ENCODE assay signal across 9 cellular contexts in the genomic region with DNA sequence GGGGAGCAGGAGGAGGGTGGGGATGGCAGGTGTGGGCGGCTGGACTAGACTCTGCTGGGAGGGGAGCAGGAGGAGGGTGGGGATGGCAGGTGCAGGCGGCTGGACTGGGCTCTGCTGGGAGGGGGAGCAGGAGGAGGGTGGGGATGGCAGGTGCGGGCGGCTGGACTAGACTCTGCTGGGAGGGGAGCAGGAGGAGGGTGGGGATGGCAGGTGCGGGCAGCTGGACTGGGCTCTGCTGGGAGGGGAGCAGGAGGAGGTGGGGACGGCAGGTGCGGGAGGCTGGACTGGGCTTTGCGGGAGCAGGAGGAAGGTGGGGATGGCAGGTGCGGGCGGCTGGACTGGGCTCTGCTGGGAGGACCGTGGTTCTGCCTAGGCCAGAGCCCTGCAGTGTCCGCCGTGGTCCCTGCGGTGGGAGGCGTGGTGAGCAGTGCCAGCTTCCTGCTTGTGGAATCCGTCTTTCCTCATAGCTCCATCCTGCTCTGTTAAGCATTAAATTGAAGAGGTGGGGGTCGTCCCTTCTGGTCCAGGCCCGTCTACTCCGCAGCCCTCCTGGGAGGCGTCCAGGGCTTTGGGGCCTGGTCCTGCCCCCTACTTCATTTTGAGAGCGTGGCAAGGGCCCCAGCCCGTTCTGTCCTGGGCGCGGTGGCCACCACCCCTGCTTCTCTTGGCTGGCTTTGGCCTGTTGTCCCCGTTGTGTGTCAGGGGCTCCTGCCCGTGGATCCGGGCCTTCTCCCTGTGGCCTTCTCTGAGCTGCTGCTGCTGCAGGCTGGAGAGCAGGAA. TPM values are rescaled to one million over a fixed set of nuclear protein-coding genes. Genes with fewer than 3 reads are reported as not detected.
DNase-seq lines count a peak whose midpoint lies in the region; ATAC-seq and TF ChIP-seq lines count a peak whose summit lies in the region.
"Had no signal": no experiment of that assay in that cellular context is flagged by ENCODE, and none has a peak within 500 bp of the region (broad histone marks: within the 10 kb centered on the region; RNA-seq: fewer than 3 reads in every experiment).

No MANE protein-coding gene starts in this region.

- no peak for TF ChIP-seq POLR2A in breast epithelium (IDR thresholded peaks at IDR 0.05)

- no peak for ATAC-seq in effector memory CD8-positive, alpha-beta T cell (replicated peaks)
- ATAC-seq in activated CD8-positive, alpha-beta memory T cell treated with anti-CD3 and anti-CD28 coated beads, Interleukin-2, amount 10 ng/mL, durations not matched to agents 7 days and 5 days: no peak
- no peak for ATAC-seq in HG03196 (IDR thresholded peaks at IDR 0.05; ENCODE audit: unreplicated experiment)

- CTCF ChIA-PET in MCF 10A (lab: Yijun Ruan, JAX): interaction anchor here (0.8 kb wide), 1 partner anchor 59 kb away, joined by 3 read pairs; no protein-coding TSS in a partner anchor
- CTCF ChIA-PET in activated CD8-positive, alpha-beta memory T cell treated with anti-CD3 and anti-CD28 coated beads, Interleukin-2, amount 10 ng/mL, durations not matched to agents 7 days and 5 days (lab: Charles Lee): no interaction called here

- BruUV-seq in MCF 10A (replicated peaks; lab: Mats Ljungman, UMichigan): no TSS peak

- no peaks in the 10 kb centered on the region for H3K9me3 Mint-ChIP-seq in MCF 10A (ENCODE audit: unreplicated experiment)
- no peaks in the 10 kb centered on the region for H3K9me3 Mint-ChIP-seq in effector memory CD8-positive, alpha-beta T cell
- H3K9me3 Mint-ChIP-seq in activated CD8-positive, alpha-beta memory T cell treated with anti-CD3 and anti-CD28 coated beads, Interleukin-2, amount 10 ng/mL, durations not matched to agents 7 days and 5 days (ENCODE audit: low read depth): peaks cover 8% of the 10 kb centered on the region

- H3K27me3 ChIP-seq in breast epithelium: no peaks in the 10 kb centered on the region

- no peaks in the 10 kb centered on the region for H3K9me3 ChIP-seq in breast epithelium

- no peak overlapping the region for H3K27ac Mint-ChIP-seq in MCF 10A (ENCODE audit: low read depth, unreplicated experiment)
- peak overlapping the region; percentile 19 to 74 for H3K27ac Mint-ChIP-seq in effector memory CD8-positive, alpha-beta T cell
- H3K27ac Mint-ChIP-seq in activated CD8-positive, alpha-beta memory T cell treated with anti-CD3 and anti-CD28 coated beads, Interleukin-2, amount 10 ng/mL, durations not matched to agents 7 days and 5 days: no peak overlapping the region

- intact Hi-C loops in breast epithelium (cut with DNase I; ENCODE audit: low total_unique reads): no loop called here
- intact Hi-C loops in MCF 10A (cut with micrococcal nuclease): no loop called here

- H3K36me3 Mint-ChIP-seq in MCF 10A (ENCODE audit: insufficient read depth, unreplicated experiment): peaks cover 25% of the 10 kb centered on the region
- H3K36me3 Mint-ChIP-seq in effector memory CD8-positive, alpha-beta T cell (ENCODE audit: insufficient read depth): peaks cover 23% of the 10 kb centered on the region
- H3K36me3 Mint-ChIP-seq in activated CD8-positive, alpha-beta memory T cell treated with anti-CD3 and anti-CD28 coated beads, Interleukin-2, amount 10 ng/mL, durations not matched to agents 7 days and 5 days: peaks cover 7% of the 10 kb centered on the region

- no peaks in the 10 kb centered on the region for H3K36me3 ChIP-seq in breast epithelium

- H3K27ac ChIP-seq in breast epithelium (peak overlapping the region; percentile 29 to 38), substantia nigra (ENCODE audit: low read depth, low read length, poor library complexity, severe bottlenecking) (peak overlapping the region; percentile 97)

- H3K4me3 ChIP-seq in breast epithelium: no peak overlapping the region

- DNase-seq in breast epithelium (ENCODE audit: low spot score in 2 of 2): no peak
- DNase-seq in MCF 10A (ENCODE audit: unreplicated experiment): no peak
- DNase-seq in NCI-H748 treated with DMSO at 0.1 percent for 48 hours (lab: John Stamatoyannopoulos, UW): peak; percentile 60
- no peak for DNase-seq in effector memory CD8-positive, alpha-beta T cell
- peak in 11 of 49 donors; percentile 6 to 63 (median 32) for DNase-seq in substantia nigra (lab: John Stamatoyannopoulos, UW)
- no peak for DNase-seq in activated CD8-positive, alpha-beta memory T cell treated with anti-CD3 and anti-CD28 coated beads, Interleukin-2, amount 10 ng/mL, durations not matched to agents 7 days and 5 days
- DNase-seq in germinal center (ENCODE audit: low spot score): no peak

- peaks cover 12 to 15% of the 10 kb centered on the region in 2 donors for H3K4me1 ChIP-seq in breast epithelium

- no peaks in the 10 kb centered on the region for H3K27me3 Mint-ChIP-seq in MCF 10A (ENCODE audit: insufficient read depth, unreplicated experiment)
- no peaks in the 10 kb centered on the region for H3K27me3 Mint-ChIP-seq in effector memory CD8-positive, alpha-beta T cell
- no peaks in the 10 kb centered on the region for H3K27me3 Mint-ChIP-seq in activated CD8-positive, alpha-beta memory T cell treated with anti-CD3 and anti-CD28 coated beads, Interleukin-2, amount 10 ng/mL, durations not matched to agents 7 days and 5 days

- no peak overlapping the region for H3K4me3 Mint-ChIP-seq in MCF 10A (ENCODE audit: unreplicated experiment)
- H3K4me3 Mint-ChIP-seq in effector memory CD8-positive, alpha-beta T cell: no peak overlapping the region
- H3K4me3 Mint-ChIP-seq in activated CD8-positive, alpha-beta memory T cell treated with anti-CD3 and anti-CD28 coated beads, Interleukin-2, amount 10 ng/mL, durations not matched to agents 7 days and 5 days: no peak overlapping the region

- peaks cover 19% of the 10 kb centered on the region for H3K4me1 Mint-ChIP-seq in MCF 10A (ENCODE audit: insufficient read depth, unreplicated experiment)
- H3K4me1 Mint-ChIP-seq in effector memory CD8-positive, alpha-beta T cell (ENCODE audit: low read depth in 2 of 2): peaks cover 22 to 32% of the 10 kb centered on the region in 2 donors
- peaks cover 30% of the 10 kb centered on the region for H3K4me1 Mint-ChIP-seq in activated CD8-positive, alpha-beta memory T cell treated with anti-CD3 and anti-CD28 coated beads, Interleukin-2, amount 10 ng/mL, durations not matched to agents 7 days and 5 days

- TF ChIP-seq CTCF in breast epithelium (IDR thresholded peaks at IDR 0.05) (no peak), MCF 10A (IDR thresholded peaks at IDR 0.05; ENCODE audit: unreplicated experiment) (no peak)

- POLR2A ChIA-PET in MCF 10A (lab: Yijun Ruan, JAX): no interaction called here

RNA-seq across cellular contexts. Expression of a gene that starts 4.7 kb away (rescaled TPM):
- 10 to 100 TPM; 23.5 to 61.2 (median 49.8) TPM for total RNA-seq in breast epithelium
- total RNA-seq in MCF 10A (2022): 70.1 and 70.9 TPM in 2 replicates
- 10 to 100 TPM; 63.2 to 72.4 TPM for total RNA-seq in activated CD8-positive, alpha-beta memory T cell treated with anti-CD3 and anti-CD28 coated beads, Interleukin-2, amount 10 ng/mL, durations not matched to agents 7 days and 5 days

RNA-seq across cellular contexts. Expression of a gene that starts 4.8 kb away (rescaled TPM):
- total RNA-seq in breast epithelium (100 to 1,000 TPM in 2 of 3 donors, 10 to 100 TPM in 1; 95.1 to 188 (median 125) TPM), MCF 10A (2022) (135 and 152 TPM in 2 replicates)
- 100 to 1,000 TPM; 135 TPM for total RNA-seq in activated CD8-positive, alpha-beta memory T cell treated with anti-CD3 and anti-CD28 coated beads, Interleukin-2, amount 10 ng/mL, durations not matched to agents 7 days and 5 days

RNA-seq across cellular contexts. Expression of a gene that starts 25.3 kb away (rescaled TPM):
- under 1 TPM in 2 of 3 donors, not detected in 1; 0.16 to 0.33 TPM for total RNA-seq in breast epithelium
- not detected in 2 replicates for total RNA-seq in MCF 10A (2022)
- total RNA-seq in activated CD8-positive, alpha-beta memory T cell treated with anti-CD3 and anti-CD28 coated beads, Interleukin-2, amount 10 ng/mL, durations not matched to agents 7 days and 5 days: under 1 TPM; 0.32 to 0.40 TPM
- total RNA-seq: osteoblast had no signal

RNA-seq across cellular contexts. Expression of a gene that starts 26.8 kb away (rescaled TPM):
- total RNA-seq in breast epithelium (under 1 TPM in 1 of 3 donors, not detected in 2; under 0.01 TPM), MCF 10A (2022) (not detected in 2 replicates)
- total RNA-seq in activated CD8-positive, alpha-beta memory T cell treated with anti-CD3 and anti-CD28 coated beads, Interleukin-2, amount 10 ng/mL, durations not matched to agents 7 days and 5 days: not detected

RNA-seq across cellular contexts. Expression of a gene that starts 51.2 kb away (rescaled TPM):
- total RNA-seq in breast epithelium (1 to 10 TPM in 1 of 3 donors, not detected in 2; 1.8 TPM), MCF 10A (2022) (not detected in 2 replicates)
- under 1 TPM in 1 of 2 experiments, not detected in 1; 0.54 TPM for total RNA-seq in activated CD8-positive, alpha-beta memory T cell treated with anti-CD3 and anti-CD28 coated beads, Interleukin-2, amount 10 ng/mL, durations not matched to agents 7 days and 5 days
- total RNA-seq: osteoblast had no signal

Comparison
In these comparisons a context has a peak if more than half of its experiments do, and no peak if none do; other contexts are left out.
1. H3K27ac Mint-ChIP-seq: peak in effector memory CD8-positive, alpha-beta T cell (2 of 2); none in MCF 10A (single experiment) and activated CD8-positive, alpha-beta memory T cell treated with anti-CD3 and anti-CD28 coated beads, Interleukin-2, amount 10 ng/mL, durations not matched to agents 7 days and 5 days (single experiment).